In the genomic region with DNA sequence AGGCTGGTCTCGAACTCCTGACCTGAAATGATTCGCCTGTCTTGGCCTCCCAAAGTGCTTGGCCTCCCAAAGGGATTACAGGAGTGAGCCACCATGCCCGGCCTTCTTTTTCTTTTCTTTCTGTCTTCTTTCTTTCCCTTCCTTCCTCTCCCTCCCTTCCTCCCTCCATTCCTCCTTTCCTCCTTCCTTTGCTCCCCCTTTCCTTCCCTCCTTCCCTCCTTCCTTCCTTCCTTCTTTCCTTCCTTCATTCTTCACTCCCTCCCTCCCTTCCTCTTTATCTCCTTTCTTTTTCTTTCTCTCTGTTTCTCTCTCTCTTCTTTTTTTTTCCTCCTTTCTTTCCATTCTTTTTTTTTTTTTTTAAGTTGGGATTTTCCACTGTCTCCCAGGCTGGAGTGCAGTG, we compare ENCODE assay signal across 32 cellular contexts. TPM values are rescaled to one million over a fixed set of nuclear protein-coding genes. Genes with fewer than 3 reads are reported as not detected.
"Had no signal": no experiment of that assay in that cellular context is flagged by ENCODE, and none has a peak within 500 bp of the region (broad histone marks: within the 10 kb centered on the region; RNA-seq: fewer than 3 reads in every experiment).

No MANE protein-coding gene starts in this region.

- H3K36me3 ChIP-seq: neural progenitor cell, ovary, spleen, thoracic aorta, thyroid gland, vagina had no signal

- FAIRE-seq: urothelium cell line had no signal

- ATAC-seq: naive thymus-derived CD4-positive, alpha-beta T cell; psoas muscle; right cardiac atrium; sciatic nerve; stimulated activated naive B cell treated with anti-CD40 and anti-IgM and Interleukin-4, amounts not matched to agents 10 μg/mL and 1 μg/mL and 100 μg/mL, for 72 hours had no signal

- H3K36me3 Mint-ChIP-seq: naive thymus-derived CD4-positive, alpha-beta T cell; neural progenitor cell; stimulated activated naive B cell treated with anti-CD40 and anti-IgM and Interleukin-4, amounts not matched to agents 10 μg/mL and 1 μg/mL and 100 μg/mL, for 72 hours had no signal

- H3K4me2 ChIP-seq: neural progenitor cell, smooth muscle cell had no signal

- H3K4me1 ChIP-seq: neural progenitor cell, parathyroid adenoma, psoas muscle, thyroid gland, tibial nerve, upper lobe of left lung, vagina had no signal

- H3K9me3 ChIP-seq: ovary, psoas muscle, spleen, stomach, thoracic aorta, thyroid gland, tibial nerve, upper lobe of left lung, vagina had no signal

- H3K27me3 ChIP-seq: ovary, thyroid gland, upper lobe of left lung, vagina had no signal

- H3K4me3 ChIP-seq: neural progenitor cell, ovary, psoas muscle, skin epidermis, smooth muscle cell, spleen, stomach, thoracic aorta, thyroid gland, tibial nerve, upper lobe of left lung, vagina had no signal

- H3K4me1 Mint-ChIP-seq: nephron, neural progenitor cell had no signal

- H3K9ac ChIP-seq: neural progenitor cell, parathyroid adenoma had no signal

- H3K27ac ChIP-seq: neural progenitor cell, ovary, parathyroid adenoma, psoas muscle, skin epidermis, spleen, stomach, thoracic aorta, thyroid gland, tibial nerve, upper lobe of left lung, vagina had no signal

- DNase-seq: naive thymus-derived CD4-positive, alpha-beta T cell; occipital lobe; right cardiac atrium; stimulated activated CD4-positive, alpha-beta T cell treated with anti-CD3 and anti-CD28 coated beads, Interleukin-12 subunit alpha, Interleukin-12 subunit beta, amount 100 ng/mL, for 4 hours; stimulated activated CD4-positive, alpha-beta T cell treated with anti-CD3 and anti-CD28 coated beads, Interleukin-1b, Interleukin-23, amount 100 ng/mL, for 48 hours; stimulated activated CD4-positive, alpha-beta T cell treated with anti-CD3 and anti-CD28 coated beads, Interleukin-4, amount 100 ng/mL, for 1 hour; stimulated activated CD4-positive, alpha-beta T cell treated with anti-CD3 and anti-CD28 coated beads, Interleukin-4, amount 100 ng/mL, for 4 hours; stimulated activated CD8-positive, alpha-beta memory T cell treated with anti-CD3 and anti-CD28 coated beads, Interleukin-4, amount 100 ng/mL, for 48 hours; stimulated activated naive B cell treated with anti-CD40 and anti-IgM and Interleukin-4, amounts not matched to agents 10 μg/mL and 1 μg/mL and 100 μg/mL, for 72 hours; stimulated activated naive CD4-positive, alpha-beta T cell treated with Interleukin-2 at 50 U/mL for 16 hours; stomach; thyroid gland; trophoblast cell had no signal

- H3K4me3 Mint-ChIP-seq: naive thymus-derived CD4-positive, alpha-beta T cell; nephron; neural progenitor cell; stimulated activated naive B cell treated with anti-CD40 and anti-IgM and Interleukin-4, amounts not matched to agents 10 μg/mL and 1 μg/mL and 100 μg/mL, for 72 hours; stimulated activated naive CD8-positive, alpha-beta T cell treated with anti-CD3 and anti-CD28 coated beads, Interleukin-15, Interleukin-2, amounts not matched to agents 100 ng/mL and 50 ng/mL, for 24 hours had no signal

- H3K27ac Mint-ChIP-seq: naive thymus-derived CD4-positive, alpha-beta T cell; nephron; neural progenitor cell; progenitor cell of endocrine pancreas; stimulated activated naive B cell treated with anti-CD40 and anti-IgM and Interleukin-4, amounts not matched to agents 10 μg/mL and 1 μg/mL and 100 μg/mL, for 72 hours; stimulated activated naive CD8-positive, alpha-beta T cell treated with anti-CD3 and anti-CD28 coated beads, Interleukin-15, Interleukin-2, amounts not matched to agents 100 ng/mL and 50 ng/mL, for 24 hours had no signal

- H2AFZ ChIP-seq: neural progenitor cell, parathyroid adenoma had no signal

- H3K79me2 ChIP-seq: parathyroid adenoma had no signal

- H3K9me3 Mint-ChIP-seq: stimulated activated naive B cell treated with anti-CD40 and anti-IgM and Interleukin-4, amounts not matched to agents 10 μg/mL and 1 μg/mL and 100 μg/mL, for 72 hours; stimulated activated naive CD8-positive, alpha-beta T cell treated with anti-CD3 and anti-CD28 coated beads, Interleukin-15, Interleukin-2, amounts not matched to agents 100 ng/mL and 50 ng/mL, for 24 hours had no signal

RNA-seq across cellular contexts. Expression of gene C3, which starts 12.1 kb away (rescaled TPM):
- polyA plus RNA-seq: naive thymus-derived CD4-positive, alpha-beta T cell; neural cell had no signal

RNA-seq across cellular contexts. Expression of gene TNFSF14, which starts 38.4 kb away (rescaled TPM):
- total RNA-seq: occipital lobe, osteoblast, progenitor cell of endocrine pancreas, smooth muscle cell, temporal lobe had no signal
- polyA plus RNA-seq: neural cell, smooth muscle cell had no signal

RNA-seq across cellular contexts. Expression of gene SH2D3A, which starts 58.9 kb away (rescaled TPM):
- total RNA-seq: occipital lobe, osteoblast had no signal
